In the genomic region with DNA sequence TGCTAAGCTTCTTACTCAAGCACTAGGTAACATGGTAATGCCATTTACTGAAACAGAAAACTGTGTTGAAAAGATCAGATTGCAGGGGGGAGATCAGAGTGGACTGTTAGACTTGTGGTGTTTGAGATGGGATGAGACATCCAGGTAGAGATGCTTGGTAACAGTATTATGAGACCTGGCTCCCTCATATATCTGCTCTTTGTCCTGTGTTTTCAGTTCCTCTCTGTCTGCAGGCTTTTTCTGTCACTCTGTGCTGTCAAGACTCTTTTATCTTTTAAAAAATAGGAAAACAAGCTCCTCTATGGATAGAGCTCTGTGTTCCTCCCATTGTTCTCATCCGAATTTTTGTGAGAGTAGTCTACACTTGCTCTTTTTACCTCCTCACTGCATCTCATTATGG, we compare ENCODE assay signal across 20 cellular contexts.
"Had no signal": no experiment of that assay in that cellular context is flagged by ENCODE, and none has a peak within 500 bp of the region (broad histone marks: within the 10 kb centered on the region; RNA-seq: fewer than 3 reads in every experiment).

No MANE protein-coding gene starts in this region.

- H3K9me3 ChIP-seq: left lung, pancreas, prostate gland, tibial nerve, uterus had no signal

- H3K4me1 ChIP-seq: prostate gland, uterus had no signal

- H3K4me3 ChIP-seq: left lung, lung, pancreas, prostate gland, spleen, tibial nerve, uterus had no signal

- H3K27me3 ChIP-seq: left lung, pancreas, spleen, tibial nerve, uterus had no signal

- H3K36me3 ChIP-seq: uterus had no signal

- FAIRE-seq: islet of Langerhans, kidney, pancreas, small intestine had no signal

- H3K27ac ChIP-seq: left lung, pancreas, prostate gland, spleen, uterus had no signal

- DNase-seq: hypothalamus; immature natural killer cell; kidney; left colon; left lung; mesendoderm; naive B cell; nucleus accumbens; pancreas; posterior cingulate gyrus; retina; small intestine; spleen; stimulated activated CD4-positive, alpha-beta T cell treated with anti-CD3 and anti-CD28 coated beads, Interleukin-4, amount 100 ng/mL, for 24 hours; stimulated activated naive CD4-positive, alpha-beta T cell; uterus had no signal
